In the genomic region with DNA sequence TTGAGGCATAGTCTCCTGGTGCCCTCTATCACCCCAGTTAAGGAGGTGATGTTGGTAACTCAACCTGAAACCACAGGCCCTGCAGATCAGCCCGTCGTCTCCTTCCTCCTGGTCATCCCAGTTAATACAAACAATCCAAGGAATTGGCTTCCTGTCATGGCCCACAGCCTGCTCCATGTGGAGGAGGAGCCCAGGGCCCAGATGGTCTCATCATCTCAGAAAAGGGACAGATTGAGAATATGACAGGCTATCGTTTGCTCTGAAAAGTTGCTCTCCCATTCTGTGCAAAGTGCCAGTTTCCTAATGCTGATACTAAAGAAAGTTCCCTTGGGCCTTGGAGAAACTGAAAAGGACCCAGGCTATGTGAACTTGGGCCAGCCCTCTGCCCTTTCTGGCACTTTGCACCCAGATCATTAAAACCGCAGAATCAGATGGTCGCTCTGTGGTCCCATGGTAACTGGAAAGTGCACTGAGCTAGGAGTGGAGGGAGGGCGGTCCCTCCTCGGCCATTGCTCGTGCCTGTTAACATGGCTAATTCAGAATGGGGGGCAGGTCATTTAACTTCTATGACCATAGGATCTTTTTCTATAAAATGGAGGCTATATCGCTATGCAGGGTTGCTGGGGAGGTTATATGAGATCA, we compare ENCODE assay signal across 11 cellular contexts. TPM values are rescaled to one million over a fixed set of nuclear protein-coding genes. Genes with fewer than 3 reads are reported as not detected.
DNase-seq lines count a peak whose midpoint lies in the region; ATAC-seq and TF ChIP-seq lines count a peak whose summit lies in the region.
"Had no signal": no experiment of that assay in that cellular context is flagged by ENCODE, and none has a peak within 500 bp of the region (broad histone marks: within the 10 kb centered on the region; RNA-seq: fewer than 3 reads in every experiment).

No MANE protein-coding gene starts in this region.

- H3K4me1 Mint-ChIP-seq in nephron = peaks cover 66% of the 10 kb centered on the region
- H3K4me1 Mint-ChIP-seq in activated T-helper 2 cell treated with anti-CD3 and anti-CD28 coated beads, Interferon-gamma antibody, Interleukin-2, Interleukin-4, amounts not matched to agents 10 μg/mL and 5 μg/mL and 100 μg/mL, durations not matched to agents 14 hours and 24 hours and 36 hours (ENCODE audit: low read depth) = peaks cover 38% of the 10 kb centered on the region

- H3K9me3 Mint-ChIP-seq in nephron = no peaks in the 10 kb centered on the region
- H3K9me3 Mint-ChIP-seq in activated T-helper 2 cell treated with anti-CD3 and anti-CD28 coated beads, Interferon-gamma antibody, Interleukin-2, Interleukin-4, amounts not matched to agents 10 μg/mL and 5 μg/mL and 100 μg/mL, durations not matched to agents 14 hours and 24 hours and 36 hours = no peaks in the 10 kb centered on the region
- H3K9me3 Mint-ChIP-seq: activated naive CD4-positive, alpha-beta T cell treated with anti-CD3 and anti-CD28 coated beads for 36 hours; naive B cell had no signal

- no peak for ATAC-seq in GM21390 (IDR thresholded peaks at IDR 0.05; ENCODE audit: unreplicated experiment)
- ATAC-seq in HG02884 (IDR thresholded peaks at IDR 0.05; ENCODE audit: unreplicated experiment) = no peak

- peak overlapping the region; percentile 96 to 99 (median 96) for H3K27ac Mint-ChIP-seq in nephron
- no peak overlapping the region for H3K27ac Mint-ChIP-seq in activated T-helper 2 cell treated with anti-CD3 and anti-CD28 coated beads, Interferon-gamma antibody, Interleukin-2, Interleukin-4, amounts not matched to agents 10 μg/mL and 5 μg/mL and 100 μg/mL, durations not matched to agents 14 hours and 24 hours and 36 hours
- H3K27ac Mint-ChIP-seq: activated naive CD4-positive, alpha-beta T cell treated with anti-CD3 and anti-CD28 coated beads for 36 hours had no signal

- H3K27me3 ChIP-seq in duodenal mucosa (ENCODE audit: control insufficient read depth in 1 of 2, insufficient read depth in 2 of 2, low read length in 2 of 2) = no peaks in the 10 kb centered on the region

- H3K4me3 ChIP-seq in duodenal mucosa (ENCODE audit: low read depth in 1 of 2, low read length in 2 of 2) = peak overlapping the region in 1 of 2 donors; percentile 0

- H3K4me1 ChIP-seq in duodenal mucosa (ENCODE audit: control insufficient read depth in 1 of 2, insufficient read depth in 2 of 2, low read length in 2 of 2) = peaks cover 70 to 71% of the 10 kb centered on the region in 2 donors

- no peaks in the 10 kb centered on the region for H3K27me3 Mint-ChIP-seq in nephron (ENCODE audit: low read depth)
- peaks cover 3% of the 10 kb centered on the region for H3K27me3 Mint-ChIP-seq in activated T-helper 2 cell treated with anti-CD3 and anti-CD28 coated beads, Interferon-gamma antibody, Interleukin-2, Interleukin-4, amounts not matched to agents 10 μg/mL and 5 μg/mL and 100 μg/mL, durations not matched to agents 14 hours and 24 hours and 36 hours (ENCODE audit: low read depth)

- H3K36me3 Mint-ChIP-seq in nephron (ENCODE audit: low read depth) = no peaks in the 10 kb centered on the region
- H3K36me3 Mint-ChIP-seq in activated T-helper 2 cell treated with anti-CD3 and anti-CD28 coated beads, Interferon-gamma antibody, Interleukin-2, Interleukin-4, amounts not matched to agents 10 μg/mL and 5 μg/mL and 100 μg/mL, durations not matched to agents 14 hours and 24 hours and 36 hours (ENCODE audit: low read depth) = no peaks in the 10 kb centered on the region
- H3K36me3 Mint-ChIP-seq: naive B cell had no signal

- no peak for TF ChIP-seq EP300 in Ishikawa (IDR thresholded peaks at IDR 0.05; ENCODE audit: borderline replicate concordance)

- H3K9me3 ChIP-seq in duodenal mucosa (ENCODE audit: control insufficient read depth in 1 of 2, low read length in 2 of 2) = no peaks in the 10 kb centered on the region

- peak overlapping the region; percentile 15 to 30 for H3K9ac ChIP-seq in duodenal mucosa (ENCODE audit: low read depth in 1 of 2, low read length in 2 of 2)

- DNase-seq in AG08395 (ENCODE audit: low spot score) (peak; percentile 27), NCI-H2227 (lab: John Stamatoyannopoulos, UW; ENCODE audit: unreplicated experiment) (no peak)
- DNase-seq in activated T-helper 2 cell treated with anti-CD3 and anti-CD28 coated beads, Interferon-gamma antibody, Interleukin-2, Interleukin-4, amounts not matched to agents 10 μg/mL and 5 μg/mL and 100 μg/mL, durations not matched to agents 14 hours and 24 hours and 36 hours (ENCODE audit: low spot score) = no peak
- DNase-seq: naive B cell had no signal

- no peaks in the 10 kb centered on the region for H3K36me3 ChIP-seq in duodenal mucosa (ENCODE audit: control insufficient read depth in 1 of 2, insufficient read depth in 2 of 2, low read length in 2 of 2)

- peak overlapping the region in 1 of 3 experiments; percentile 57 for H3K4me3 Mint-ChIP-seq in nephron
- H3K4me3 Mint-ChIP-seq in activated T-helper 2 cell treated with anti-CD3 and anti-CD28 coated beads, Interferon-gamma antibody, Interleukin-2, Interleukin-4, amounts not matched to agents 10 μg/mL and 5 μg/mL and 100 μg/mL, durations not matched to agents 14 hours and 24 hours and 36 hours (ENCODE audit: low read depth) = no peak overlapping the region
- H3K4me3 Mint-ChIP-seq: activated naive CD4-positive, alpha-beta T cell treated with anti-CD3 and anti-CD28 coated beads for 36 hours; naive B cell had no signal

- no peak for TF ChIP-seq CTCF in nephron (IDR thresholded peaks at IDR 0.05; ENCODE audit: unreplicated experiment in 3 of 3)

- intact Hi-C loops in activated T-helper 2 cell treated with anti-CD3 and anti-CD28 coated beads, Interferon-gamma antibody, Interleukin-2, Interleukin-4, amounts not matched to agents 10 μg/mL and 5 μg/mL and 100 μg/mL, durations not matched to agents 14 hours and 24 hours and 36 hours (cut with micrococcal nuclease) = no loop called here

- TF ChIP-seq RAD21 in Ishikawa (IDR thresholded peaks at IDR 0.05; ENCODE audit: low read depth) = no peak

- peak overlapping the region; percentile 88 for H3K27ac ChIP-seq in duodenal mucosa (ENCODE audit: low read depth, low read length)

TF ChIP-seq in Ishikawa, 13 proteins besides CTCF, POLR2A, EP300 and RAD21:
- TF ChIP-seq EGR1 (IDR thresholded peaks at IDR 0.05) = no peak
- TF ChIP-seq TCF12 (IDR thresholded peaks at IDR 0.05; ENCODE audit: low read depth) = 0 out of 2 replicates have a peak, but pooled peaks have one; percentile 3
- peak; percentile 10; the same call in 1 of the 2 replicates for TF ChIP-seq MAX (IDR thresholded peaks at IDR 0.05)
- no peak for TF ChIP-seq ZBTB7A (IDR thresholded peaks at IDR 0.05; ENCODE audit: low read depth)
- TF ChIP-seq, protein P1, sequence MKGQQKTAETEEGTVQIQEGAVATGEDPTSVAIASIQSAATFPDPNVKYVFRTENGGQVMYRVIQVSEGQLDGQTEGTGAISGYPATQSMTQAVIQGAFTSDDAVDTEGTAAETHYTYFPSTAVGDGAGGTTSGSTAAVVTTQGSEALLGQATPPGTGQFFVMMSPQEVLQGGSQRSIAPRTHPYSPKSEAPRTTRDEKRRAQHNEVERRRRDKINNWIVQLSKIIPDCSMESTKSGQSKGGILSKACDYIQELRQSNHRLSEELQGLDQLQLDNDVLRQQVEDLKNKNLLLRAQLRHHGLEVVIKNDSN (IDR thresholded peaks at IDR 0.05) = no peak
- TF ChIP-seq CEBPB (IDR thresholded peaks at IDR 0.05) = no peak
- no peak for TF ChIP-seq TEAD4 (IDR thresholded peaks at IDR 0.05)
TF ChIP-seq in Ishikawa: peak in this region for 2.

RNA-seq across cellular contexts. Expression of gene SPAAR, which starts 0.7 kb away (rescaled TPM):
- total RNA-seq in activated T-helper 2 cell treated with anti-CD3 and anti-CD28 coated beads, Interferon-gamma antibody, Interleukin-2, Interleukin-4, amounts not matched to agents 10 μg/mL and 5 μg/mL and 100 μg/mL, durations not matched to agents 14 hours and 24 hours and 36 hours = not detected in 2 replicates
- total RNA-seq: activated naive CD4-positive, alpha-beta T cell treated with anti-CD3 and anti-CD28 coated beads for 36 hours; NCI-H460 had no signal

RNA-seq across cellular contexts. Expression of gene HRCT1, which starts 2.6 kb away (rescaled TPM):
- total RNA-seq in activated T-helper 2 cell treated with anti-CD3 and anti-CD28 coated beads, Interferon-gamma antibody, Interleukin-2, Interleukin-4, amounts not matched to agents 10 μg/mL and 5 μg/mL and 100 μg/mL, durations not matched to agents 14 hours and 24 hours and 36 hours = not detected in 2 replicates
- total RNA-seq: activated naive CD4-positive, alpha-beta T cell treated with anti-CD3 and anti-CD28 coated beads for 36 hours had no signal

RNA-seq across cellular contexts. Expression of gene OR13J1, which starts 38.4 kb away (rescaled TPM):
- not detected in 2 replicates for total RNA-seq in activated T-helper 2 cell treated with anti-CD3 and anti-CD28 coated beads, Interferon-gamma antibody, Interleukin-2, Interleukin-4, amounts not matched to agents 10 μg/mL and 5 μg/mL and 100 μg/mL, durations not matched to agents 14 hours and 24 hours and 36 hours
- total RNA-seq: activated naive CD4-positive, alpha-beta T cell treated with anti-CD3 and anti-CD28 coated beads for 36 hours; NCI-H460 had no signal

RNA-seq across cellular contexts. Expression of gene OR2S2, which starts 49.3 kb away (rescaled TPM):
- total RNA-seq in activated T-helper 2 cell treated with anti-CD3 and anti-CD28 coated beads, Interferon-gamma antibody, Interleukin-2, Interleukin-4, amounts not matched to agents 10 μg/mL and 5 μg/mL and 100 μg/mL, durations not matched to agents 14 hours and 24 hours and 36 hours = not detected in 2 replicates
- total RNA-seq: activated naive CD4-positive, alpha-beta T cell treated with anti-CD3 and anti-CD28 coated beads for 36 hours; NCI-H460 had no signal
